ENCODE assay signal across 8 cellular contexts in genomic region chr22:23181763-23182288, GRCh38. TPM values are rescaled to one million over a fixed set of nuclear protein-coding genes. Genes with fewer than 3 reads are reported as not detected.
A peak's percentile ranks its signal among the peaks of the same experiment; 100 is the strongest.
DNase-seq lines count a peak whose midpoint lies in the region; ATAC-seq and TF ChIP-seq lines count a peak whose summit lies in the region.

No MANE protein-coding gene starts in this region.

- no peak overlapping the region for H3K9ac ChIP-seq in GM23248

- H3K9me2 ChIP-seq in GM23248 (ENCODE audit: insufficient read depth): no peaks in the 10 kb centered on the region

- H2AFZ ChIP-seq in GM23248: no peak overlapping the region

- peak overlapping the region; percentile 81 for H3K4me3 Mint-ChIP-seq in activated B cell treated with CpG ODN at 0.5 μM for 24 hours

- peaks cover 3% of the 10 kb centered on the region for H3K27me3 Mint-ChIP-seq in activated B cell treated with CpG ODN at 0.5 μM for 24 hours

- ATAC-seq in activated B cell treated with CpG ODN at 0.5 μM for 24 hours (ENCODE audit: low read depth): no peak
- ATAC-seq in body of pancreas: no peak

- peak overlapping the region; percentile 18 for H3K27ac Mint-ChIP-seq in activated B cell treated with CpG ODN at 0.5 μM for 24 hours

- 88 to 89% methylated on average over 33 to 39 of the region's 39 CpGs for WGBS in GM23248 (ENCODE audit: low coverage in 1 of 2, low lambda C conversion rate in 2 of 2, missing lambda C conversion rate in 2 of 2), 2 experiments
- WGBS in esophagus squamous epithelium, 2 donors: 30% methylated on average over 14 of the region's 39 CpGs; no CpG with 5 or more reads in 1 of the 2 donors
- 56 to 78% methylated on average over 14 to 39 of the region's 39 CpGs for WGBS in body of pancreas, 2 donors

- H3K9me3 ChIP-seq in GM23248 (ENCODE audit: low read depth) (no peaks in the 10 kb centered on the region), esophagus squamous epithelium (no peaks in the 10 kb centered on the region), body of pancreas (no peaks in the 10 kb centered on the region)

- no peaks in the 10 kb centered on the region for H3K36me3 Mint-ChIP-seq in activated B cell treated with CpG ODN at 0.5 μM for 24 hours (ENCODE audit: low read depth)

- H3K27me3 ChIP-seq in GM23248 (replicated peaks; ENCODE audit: insufficient read depth): no peaks in the 10 kb centered on the region
- no peaks in the 10 kb centered on the region for H3K27me3 ChIP-seq in esophagus squamous epithelium
- H3K27me3 ChIP-seq in body of pancreas: no peaks in the 10 kb centered on the region

- no peaks in the 10 kb centered on the region for H4K20me1 ChIP-seq in GM23248 (ENCODE audit: insufficient read depth)

- H3K27ac ChIP-seq in GM23248: no peak overlapping the region
- peak overlapping the region; percentile 69 to 93 (median 88) for H3K27ac ChIP-seq in esophagus squamous epithelium
- H3K27ac ChIP-seq in body of pancreas: peak overlapping the region in 1 of 4 donors; percentile 18

- DNase-seq in GM23248 (no peak), activated B cell treated with CpG ODN at 0.5 μM for 24 hours (peak; percentile 35), esophagus squamous epithelium (lab: John Stamatoyannopoulos, UW) (no peak), retinal pigment epithelial cell (ENCODE audit: low read depth) (no peak), cerebellum (ENCODE audit: low spot score) (no peak), DMS153 treated with DMSO at 0.1 percent for 48 hours (lab: John Stamatoyannopoulos, UW; ENCODE audit: unreplicated experiment) (no peak), body of pancreas (no peak), AG08396 (ENCODE audit: low spot score) (no peak)

- no peaks in the 10 kb centered on the region for H3K9me3 Mint-ChIP-seq in activated B cell treated with CpG ODN at 0.5 μM for 24 hours

- POLR2A ChIA-PET in activated B cell treated with CpG ODN at 0.5 μM for 24 hours (lab: Charles Lee): interaction anchor here (1.1 to 3.0 kb wide), 3 partner anchors 38 to 100 kb away, joined by 6 to 10 read pairs (median 9); no protein-coding TSS in a partner anchor

- no peak for TF ChIP-seq CTCF in activated B cell treated with CpG ODN at 0.5 μM for 24 hours (IDR thresholded peaks at IDR 0.05)
- TF ChIP-seq CTCF in esophagus squamous epithelium (IDR thresholded peaks at IDR 0.05): no peak
- TF ChIP-seq CTCF in retinal pigment epithelial cell (conservative IDR thresholded peaks at IDR 0.05; ENCODE audit: low read depth, low read length): no peak
- no peak for TF ChIP-seq CTCF in body of pancreas (IDR thresholded peaks at IDR 0.05)

- peak overlapping the region; percentile 80 for H3K4me2 ChIP-seq in GM23248 (ENCODE audit: unreplicated experiment)

- intact Hi-C loops in activated B cell treated with CpG ODN at 0.5 μM for 24 hours (cut with micrococcal nuclease) (loop anchor here (1.0 kb wide), 1 partner anchor 34 kb away; no protein-coding TSS in a partner anchor), esophagus squamous epithelium (cut with DNase I) (no loop called here), body of pancreas (cut with DNase I) (no loop called here)

- peaks cover 56% of the 10 kb centered on the region for H3K79me2 ChIP-seq in GM23248 (ENCODE audit: insufficient read depth)

- peaks cover 67% of the 10 kb centered on the region for H3K4me1 Mint-ChIP-seq in activated B cell treated with CpG ODN at 0.5 μM for 24 hours

- TF ChIP-seq POLR2A in esophagus squamous epithelium (IDR thresholded peaks at IDR 0.05) (no peak), body of pancreas (IDR thresholded peaks at IDR 0.05) (no peak)

- H3K4me1 ChIP-seq in GM23248 (ENCODE audit: insufficient read depth) (peaks cover 22% of the 10 kb centered on the region), esophagus squamous epithelium (peaks cover 49 to 88% (median 55%) of the 10 kb centered on the region in 3 donors), body of pancreas (peaks cover 58% of the 10 kb centered on the region)

- H3K36me3 ChIP-seq in GM23248 (ENCODE audit: low read depth) (no peaks in the 10 kb centered on the region), esophagus squamous epithelium (peaks cover 0 to 6% (median 0%) of the 10 kb centered on the region in 3 donors), body of pancreas (replicated peaks in 1 of 2; ENCODE audit: insufficient read depth in 1 of 2, low read depth in 2 of 2) (no peaks in the 10 kb centered on the region)

- H3F3A ChIP-seq in GM23248 (ENCODE audit: insufficient read depth): peaks cover 8% of the 10 kb centered on the region; the same call in 1 of the 2 replicates

- CTCF ChIA-PET in activated B cell treated with CpG ODN at 0.5 μM for 24 hours (lab: Charles Lee): interaction anchor here (0.8 to 2.1 kb wide), 6 partner anchors 9 to 108 kb away, joined by 3 to 7 read pairs (median 4); no protein-coding TSS in a partner anchor

- H3K4me3 ChIP-seq in GM23248 (peak overlapping the region; percentile 72), esophagus squamous epithelium (peak overlapping the region; percentile 55 to 89 (median 70)), retinal pigment epithelial cell (ENCODE audit: low read length) (peak overlapping the region; percentile 65), body of pancreas (peak overlapping the region in 1 of 2 donors; percentile 11)

- in situ Hi-C loops in GM23248 (cut with MboI): loop anchor here (25.0 kb wide), 1 partner anchor 355 kb away; no protein-coding TSS in a partner anchor

RNA-seq across cellular contexts. Expression of gene BCR, which starts 1.5 kb away (rescaled TPM):
- total RNA-seq in GM23248 (2014; rRNA removed; shearing (Covaris generic)): 30.0 and 30.6 TPM in 2 replicates
- polyA plus RNA-seq in GM23248 (2016; fragmentation: Nextera tagmentation; extraction: Ambion mirVana): 3.3 and 4.7 TPM in 2 replicates
- total RNA-seq in activated B cell treated with CpG ODN at 0.5 μM for 24 hours (20.9 and 23.8 TPM in 2 replicates), esophagus squamous epithelium (10 to 100 TPM; 38.7 to 50.0 (median 47.5) TPM), cerebellum (57.5 TPM), body of pancreas (10 to 100 TPM; 28.3 to 71.2 TPM)

RNA-seq across cellular contexts. Expression of gene RAB36, which starts 36.5 kb away (rescaled TPM):
- total RNA-seq in GM23248 (2014; rRNA removed; shearing (Covaris generic)): 3.5 and 5.8 TPM in 2 replicates
- polyA plus RNA-seq in GM23248 (2016; fragmentation: Nextera tagmentation; extraction: Ambion mirVana): 5.0 and 6.8 TPM in 2 replicates
- total RNA-seq in activated B cell treated with CpG ODN at 0.5 μM for 24 hours (1.7 and 2.1 TPM in 2 replicates), esophagus squamous epithelium (1 to 10 TPM; 1.4 to 3.9 (median 2.3) TPM), cerebellum (6.8 TPM), body of pancreas (1 to 10 TPM; 1.3 to 3.1 TPM)

RNA-seq across cellular contexts. Expression of gene RSPH14, which starts 40.0 kb away (rescaled TPM):
- total RNA-seq in GM23248 (2014; rRNA removed; shearing (Covaris generic)): not detected in 2 replicates
- polyA plus RNA-seq in GM23248 (2016; fragmentation: Nextera tagmentation; extraction: Ambion mirVana): not detected in 2 replicates
- not detected in 2 replicates for total RNA-seq in activated B cell treated with CpG ODN at 0.5 μM for 24 hours
- total RNA-seq in esophagus squamous epithelium: not detected
- total RNA-seq in cerebellum: 5.5 TPM
- total RNA-seq in body of pancreas: under 1 TPM; 0.26 to 0.33 TPM
